Comparison of ENCODE assay signal across 14 cellular contexts in genomic region chr11:102186836-102187235, GRCh38.
A peak's percentile ranks its signal among the peaks of the same experiment; 100 is the strongest.
DNase-seq lines count a peak whose midpoint lies in the region; ATAC-seq and TF ChIP-seq lines count a peak whose summit lies in the region.
"Had no signal": no experiment of that assay in that cellular context is flagged by ENCODE, and none has a peak within 500 bp of the region (broad histone marks: within the 10 kb centered on the region; RNA-seq: fewer than 3 reads in every experiment).

No MANE protein-coding gene starts in this region.

- H3K4me3 ChIP-seq in Caco-2 (ENCODE audit: low read depth, low read length), result no peak overlapping the region
- peak overlapping the region; percentile 76 for H3K4me3 ChIP-seq in SK-N-MC
- no peak overlapping the region for H3K4me3 ChIP-seq in fibroblast of villous mesenchyme (ENCODE audit: low read depth, low read length)
- no peak overlapping the region for H3K4me3 ChIP-seq in adrenal gland
- H3K4me3 ChIP-seq: heart right ventricle had no signal

- H3K4me1 ChIP-seq in Caco-2 (peaks cover 76% of the 10 kb centered on the region), adrenal gland (replicated peaks in 1 of 2) (no peaks in the 10 kb centered on the region)

- TF ChIP-seq POLR2A in GM18505 (IDR thresholded peaks at IDR 0.05; ENCODE audit: borderline replicate concordance, extremely low read depth, insufficient read depth, insufficient read length) (no peak), adrenal gland (IDR thresholded peaks at IDR 0.05) (no peak)

- intact Hi-C loops in Caco-2 (cut with micrococcal nuclease; ENCODE audit: unreplicated experiment) (no loop called here), adrenal gland (cut with DNase I) (no loop called here)

- H3K36me3 ChIP-seq in Caco-2 (ENCODE audit: control insufficient read depth, insufficient read depth, low read length) (no peaks in the 10 kb centered on the region), SK-N-MC (ENCODE audit: insufficient read depth, low read length) (no peaks in the 10 kb centered on the region), adrenal gland (replicated peaks in 1 of 2) (no peaks in the 10 kb centered on the region)

- 38 to 52% (median 50%) methylated on average over 5 of the region's 5 CpGs for WGBS in adrenal gland, 4 donors

- no peaks in the 10 kb centered on the region for H3K27me3 Mint-ChIP-seq in Caco-2 (ENCODE audit: insufficient read depth, unreplicated experiment)
- H3K27me3 Mint-ChIP-seq in progenitor cell of endocrine pancreas, result no peaks in the 10 kb centered on the region

- peak overlapping the region; percentile 64 for H3K4me3 Mint-ChIP-seq in Caco-2 (ENCODE audit: unreplicated experiment)
- peak overlapping the region; percentile 39 for H3K4me3 Mint-ChIP-seq in progenitor cell of endocrine pancreas (ENCODE audit: low read depth)
- H3K4me3 Mint-ChIP-seq: activated naive CD4-positive, alpha-beta T cell treated with anti-CD3 and anti-CD28 coated beads for 36 hours had no signal

- peak overlapping the region; percentile 75 for H3K9ac ChIP-seq in SK-N-MC (ENCODE audit: insufficient read length)

- DNase-seq in Caco-2 (peak; percentile 71 to 77), SK-N-MC (ENCODE audit: low read depth, low spot score) (no peak), fibroblast of villous mesenchyme (ENCODE audit: low read depth) (peak; percentile 56), progenitor cell of endocrine pancreas (ENCODE audit: low spot score, unreplicated experiment) (no peak), adrenal gland (no peak), CD1c-positive myeloid dendritic cell (ENCODE audit: extremely low spot score) (no peak)
- DNase-seq: activated naive CD4-positive, alpha-beta T cell treated with anti-CD3 and anti-CD28 coated beads for 36 hours; heart right ventricle; NCI-H1436; OCI-M1; stimulated activated naive CD4-positive, alpha-beta T cell treated with Interleukin-2 at 50 U/mL for 16 hours; SW 1271 had no signal

- H3K27ac Mint-ChIP-seq in Caco-2 (ENCODE audit: unreplicated experiment) (peak overlapping the region; percentile 54), progenitor cell of endocrine pancreas (peak overlapping the region; percentile 88)
- H3K27ac Mint-ChIP-seq: activated naive CD4-positive, alpha-beta T cell treated with anti-CD3 and anti-CD28 coated beads for 36 hours had no signal

- H3K9me3 Mint-ChIP-seq in Caco-2 (ENCODE audit: unreplicated experiment), result no peaks in the 10 kb centered on the region
- H3K9me3 Mint-ChIP-seq in progenitor cell of endocrine pancreas (ENCODE audit: low read depth), result peaks cover 5% of the 10 kb centered on the region
- H3K9me3 Mint-ChIP-seq: activated naive CD4-positive, alpha-beta T cell treated with anti-CD3 and anti-CD28 coated beads for 36 hours had no signal

- H3K9me3 ChIP-seq in Caco-2 (no peaks in the 10 kb centered on the region), SK-N-MC (ENCODE audit: low read depth, low read length) (no peaks in the 10 kb centered on the region), adrenal gland (replicated peaks in 1 of 3) (no peaks in the 10 kb centered on the region)
- H3K9me3 ChIP-seq: heart right ventricle had no signal

- CTCF ChIA-PET in Caco-2 (lab: Charles Lee), result interaction anchor here (0.6 kb wide), 3 partner anchors 10 to 82 kb away, joined by 3 read pairs; no protein-coding TSS in a partner anchor

- no peaks in the 10 kb centered on the region for H3K27me3 ChIP-seq in Caco-2 (replicated peaks; ENCODE audit: control insufficient read depth, insufficient read depth, low read length)
- no peaks in the 10 kb centered on the region for H3K27me3 ChIP-seq in adrenal gland
- H3K27me3 ChIP-seq: heart right ventricle had no signal

- H3K36me3 Mint-ChIP-seq in Caco-2 (ENCODE audit: insufficient read depth, unreplicated experiment) (peaks cover 65% of the 10 kb centered on the region), progenitor cell of endocrine pancreas (ENCODE audit: insufficient read depth) (peaks cover 11% of the 10 kb centered on the region)

- POLR2A ChIA-PET in Caco-2 (lab: Charles Lee), result interaction anchor here (0.6 to 0.9 kb wide), 2 partner anchors 15 to 69 kb away, joined by 5 to 6 read pairs; no protein-coding TSS in a partner anchor

- ATAC-seq in GM18505 (IDR thresholded peaks at IDR 0.05; ENCODE audit: unreplicated experiment) (no peak), HG02759 (IDR thresholded peaks at IDR 0.05; ENCODE audit: unreplicated experiment) (no peak)

- TF ChIP-seq CTCF in Caco-2 (IDR thresholded peaks at IDR 0.05; ENCODE audit: insufficient read depth in 1 of 2, low read depth in 1 of 2, low read length in 1 of 2, severe bottlenecking in 1 of 2, unreplicated experiment in 1 of 2) (no peak), fibroblast of villous mesenchyme (IDR thresholded peaks at IDR 0.05; ENCODE audit: insufficient read depth, low read depth, low read length) (no peak), progenitor cell of endocrine pancreas (IDR thresholded peaks at IDR 0.05; ENCODE audit: unreplicated experiment) (no peak), adrenal gland (IDR thresholded peaks at IDR 0.05) (no peak)

- H3K27ac ChIP-seq in SK-N-MC (peak overlapping the region; percentile 97), adrenal gland (no peak overlapping the region)

- no TSS peak for BruUV-seq in Caco-2 (replicated peaks; lab: Mats Ljungman, UMichigan)

- H3K4me1 Mint-ChIP-seq in Caco-2 (ENCODE audit: low read depth, unreplicated experiment) (peaks cover 50% of the 10 kb centered on the region), progenitor cell of endocrine pancreas (ENCODE audit: low read depth) (peaks cover 60% of the 10 kb centered on the region)

Comparison
In these comparisons a context has a peak if more than half of its experiments do, and no peak if none do; other contexts are left out.
1. DNase-seq: peak in Caco-2 (2 of 2) and fibroblast of villous mesenchyme (single experiment); none in SK-N-MC (single experiment), progenitor cell of endocrine pancreas (single experiment), adrenal gland (0 of 7) and CD1c-positive myeloid dendritic cell (single experiment).